ENCODE assay signal across 8 cellular contexts in the genomic region with DNA sequence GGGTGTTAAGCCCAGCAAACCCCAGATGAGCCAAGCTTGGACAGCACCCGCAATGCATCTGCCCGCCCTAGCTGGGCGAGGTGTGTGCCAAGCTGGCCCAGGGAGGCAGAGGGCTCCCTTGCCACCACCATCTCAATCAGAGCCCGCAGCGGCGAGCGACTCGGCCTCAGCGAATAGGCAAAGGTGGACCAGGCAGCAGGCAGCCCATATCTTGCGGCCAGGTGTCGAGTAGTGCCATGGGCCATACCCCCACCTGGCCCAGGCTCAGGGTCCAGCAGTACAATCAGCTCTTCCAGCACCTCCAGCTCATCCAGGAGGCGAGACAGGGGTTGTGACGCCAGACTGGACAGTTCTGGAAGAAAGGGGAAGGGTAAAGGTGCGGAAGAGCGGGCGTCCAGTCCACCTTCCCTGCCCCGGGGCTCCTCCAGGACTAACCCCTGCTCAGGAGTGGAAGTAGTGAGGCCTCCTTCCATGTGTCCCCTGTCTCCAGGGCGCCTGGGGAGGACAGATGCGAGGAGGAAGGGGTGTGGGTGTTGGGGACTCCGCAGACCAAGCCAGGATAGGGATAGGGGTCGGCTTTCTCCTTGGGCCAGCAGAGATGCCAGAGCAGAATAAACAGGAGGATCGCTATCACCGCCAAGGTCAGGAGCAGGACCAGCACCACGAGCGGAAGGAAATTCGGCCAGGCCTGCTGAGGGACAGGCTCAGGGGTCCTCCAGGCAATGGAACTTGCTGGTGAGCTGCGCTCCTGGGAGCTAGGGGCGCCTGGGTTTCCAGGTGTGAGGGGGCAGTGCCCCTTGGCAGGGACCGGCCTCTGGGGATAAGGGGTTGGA. TPM values are rescaled to one million over a fixed set of nuclear protein-coding genes. Genes with fewer than 3 reads are reported as not detected.
DNase-seq lines count a peak whose midpoint lies in the region; TF ChIP-seq lines count a peak whose summit lies in the region.

No MANE protein-coding gene starts in this region.

- no peak overlapping the region for H3K18ac ChIP-seq in trophoblast cell (ENCODE audit: low read length)

- H3K79me2 ChIP-seq in PC-9 (ENCODE audit: low read depth) (no peaks in the 10 kb centered on the region), trophoblast cell (ENCODE audit: control insufficient read depth, insufficient read depth, low read length, poor library complexity) (no peaks in the 10 kb centered on the region)

- no peak overlapping the region for H3K4ac ChIP-seq in trophoblast cell (ENCODE audit: low read depth, low read length)

- no peaks in the 10 kb centered on the region for H3K9me3 ChIP-seq in PC-9 (ENCODE audit: insufficient read depth, low read depth)
- H3K9me3 ChIP-seq in esophagus muscularis mucosa, result no peaks in the 10 kb centered on the region
- peaks cover 1% of the 10 kb centered on the region for H3K9me3 ChIP-seq in trophoblast cell (ENCODE audit: insufficient read depth, low read depth, low read length)

- intact Hi-C loops in PC-9 (cut with micrococcal nuclease; ENCODE audit: unreplicated experiment) (loop anchor here (2.0 to 10.0 kb wide), 3 partner anchors 19 to 255 kb away; a partner anchor contains a TSS), esophagus muscularis mucosa (cut with DNase I) (no loop called here)

- TF ChIP-seq CTCF in GM12864 (IDR thresholded peaks at IDR 0.05; ENCODE audit: low read depth, low read length, missing control alignments) (no peak), PC-9 (conservative IDR thresholded peaks at IDR 0.05) (no peak), esophagus muscularis mucosa (IDR thresholded peaks at IDR 0.05) (no peak)

- H2AK5ac ChIP-seq in trophoblast cell (ENCODE audit: low read length), result no peak overlapping the region

- no peak for DNase-seq in GM12864 (ENCODE audit: low read depth)
- no peak for DNase-seq in PC-9
- DNase-seq in esophagus muscularis mucosa (ENCODE audit: extremely low spot score), result no peak
- DNase-seq in trophoblast cell, result no peak
- DNase-seq in putamen (ENCODE audit: low spot score), result no peak
- DNase-seq in GM03348 (ENCODE audit: low spot score), result no peak
- DNase-seq in G401 (ENCODE audit: low spot score), result no peak
- DNase-seq in NCI-H2171 (lab: John Stamatoyannopoulos, UW), result no peak

- H2BK5ac ChIP-seq in trophoblast cell (ENCODE audit: low read depth, low read length, poor library complexity), result no peak overlapping the region

- no peak overlapping the region for H2BK120ac ChIP-seq in trophoblast cell (ENCODE audit: insufficient read depth, low read length, poor library complexity)

- WGBS in esophagus muscularis mucosa, result 76% methylated on average over 18 of the region's 29 CpGs
- no CpG with 5 or more reads among the region's 29 CpGs for WGBS in trophoblast cell (ENCODE audit: extremely low coverage, insufficient coverage, insufficient read length)

- H4K12ac ChIP-seq in trophoblast cell (ENCODE audit: low read depth, low read length), result no peak overlapping the region

- no peak overlapping the region for H4K8ac ChIP-seq in trophoblast cell (ENCODE audit: low read depth, low read length)

- no peak for TF ChIP-seq POLR2A in esophagus muscularis mucosa (IDR thresholded peaks at IDR 0.05; ENCODE audit: low read depth)

- no peak for TF ChIP-seq EP300 in esophagus muscularis mucosa (IDR thresholded peaks at IDR 0.05)

- H3K27me3 ChIP-seq in PC-9 (ENCODE audit: insufficient read depth, low read depth) (no peaks in the 10 kb centered on the region), esophagus muscularis mucosa (no peaks in the 10 kb centered on the region), trophoblast cell (ENCODE audit: insufficient read depth, low read length) (no peaks in the 10 kb centered on the region)

- in situ Hi-C loops in G401 (cut with HindIII; ENCODE audit: low sequenced_read_pairs), result no loop called here

- H4K91ac ChIP-seq in trophoblast cell (ENCODE audit: low read depth, low read length), result no peak overlapping the region

- H3K27ac ChIP-seq in PC-9, result no peak overlapping the region
- H3K27ac ChIP-seq in esophagus muscularis mucosa (replicated peaks in 1 of 4), result peak overlapping the region; percentile 80 to 94 (median 88)
- peak overlapping the region; percentile 44 for H3K27ac ChIP-seq in trophoblast cell (ENCODE audit: low read depth, low read length)

- H3K9ac ChIP-seq in trophoblast cell (ENCODE audit: low read length), result peak overlapping the region; percentile 13

- H3K36me3 ChIP-seq in PC-9 (ENCODE audit: low read depth) (no peaks in the 10 kb centered on the region), esophagus muscularis mucosa (peaks cover 31 to 73% (median 58%) of the 10 kb centered on the region in 4 donors), trophoblast cell (ENCODE audit: control insufficient read depth in 1 of 2, insufficient read depth in 2 of 2, low read length in 2 of 2) (peaks cover 43 to 46% of the 10 kb centered on the region in 2 experiments)

- peaks cover 10% of the 10 kb centered on the region; the same call in 1 of the 2 replicates for H3K4me1 ChIP-seq in PC-9 (replicated peaks; ENCODE audit: insufficient read depth)
- peaks cover 22 to 59% (median 35%) of the 10 kb centered on the region in 4 donors for H3K4me1 ChIP-seq in esophagus muscularis mucosa
- H3K4me1 ChIP-seq in trophoblast cell (ENCODE audit: control insufficient read depth in 1 of 2, insufficient read depth in 2 of 2, low read length in 2 of 2), result peaks cover 7 to 10% of the 10 kb centered on the region in 2 experiments

- H3K4me3 ChIP-seq in GM12864 (ENCODE audit: low read depth, low read length), result peak overlapping the region; percentile 65
- peak overlapping the region; percentile 86 for H3K4me3 ChIP-seq in PC-9
- peak overlapping the region; percentile 58 to 67 (median 66) for H3K4me3 ChIP-seq in esophagus muscularis mucosa
- no peak overlapping the region for H3K4me3 ChIP-seq in trophoblast cell (ENCODE audit: low read depth, low read length)

- H4K20me1 ChIP-seq in PC-9 (ENCODE audit: insufficient read depth), result no peaks in the 10 kb centered on the region

- no peaks in the 10 kb centered on the region for H3K79me1 ChIP-seq in trophoblast cell (ENCODE audit: low read length)

- H2AFZ ChIP-seq in PC-9 (no peak overlapping the region), trophoblast cell (ENCODE audit: insufficient read depth, low read length, poor library complexity) (no peak overlapping the region)

- no peak overlapping the region for H3K14ac ChIP-seq in trophoblast cell (ENCODE audit: low read length)

- CTCF ChIA-PET in PC-9 (lab: Charles Lee), result no interaction called here

- H3K9me2 ChIP-seq in PC-9 (ENCODE audit: insufficient read depth), result no peaks in the 10 kb centered on the region

- POLR2A ChIA-PET in PC-9 (lab: Charles Lee; ENCODE audit: unreplicated experiment), result no interaction called here

- H3K4me2 ChIP-seq in PC-9 (peak overlapping the region; percentile 100), trophoblast cell (ENCODE audit: low read length) (peak overlapping the region; percentile 95)

- no TSS peak for BruUV-seq in PC-9 (replicated peaks; lab: Mats Ljungman, UMichigan)

- H3K23ac ChIP-seq in trophoblast cell (ENCODE audit: low read length), result no peak overlapping the region

- H3F3A ChIP-seq in PC-9 (ENCODE audit: insufficient read depth, low read depth), result peaks cover 19% of the 10 kb centered on the region; the same call in 1 of the 2 replicates

- no peak overlapping the region for H2BK12ac ChIP-seq in trophoblast cell (ENCODE audit: low read length)

RNA-seq across cellular contexts. Expression of a gene that starts 2.8 kb away (rescaled TPM):
- total RNA-seq in PC-9 (2021) (8.6 and 9.7 TPM in 2 replicates), esophagus muscularis mucosa (1 to 10 TPM; 1.7 to 8.1 (median 5.9) TPM)
- polyA plus RNA-seq in trophoblast cell (2013), result 4.2 and 5.3 TPM in 2 replicates
- 4.0 and 9.3 TPM in 2 replicates for total RNA-seq in G401 (2014; rRNA removed; shearing (Covaris generic))

RNA-seq across cellular contexts. Expression of a gene that starts 5.7 kb away (rescaled TPM):
- total RNA-seq in PC-9 (2021), result 13.9 and 14.3 TPM in 2 replicates
- total RNA-seq in esophagus muscularis mucosa, result 10 to 100 TPM in 3 of 4 donors, 1 to 10 TPM in 1; 7.9 to 31.1 (median 20.9) TPM
- polyA plus RNA-seq in trophoblast cell (2013), result 12.1 and 12.4 TPM in 2 replicates
- 6.3 and 44.4 TPM in 2 replicates for total RNA-seq in G401 (2014; rRNA removed; shearing (Covaris generic))

RNA-seq across cellular contexts. Expression of a gene that starts 6.0 kb away (rescaled TPM):
- total RNA-seq in PC-9 (2021) (106 and 130 TPM in 2 replicates), esophagus muscularis mucosa (10 to 100 TPM; 27.4 to 48.7 (median 33.8) TPM)
- 119 and 123 TPM in 2 replicates for polyA plus RNA-seq in trophoblast cell (2013)
- total RNA-seq in G401 (2014; rRNA removed; shearing (Covaris generic)), result 63.1 and 65.0 TPM in 2 replicates

RNA-seq across cellular contexts. Expression of a gene that starts 8.9 kb away (rescaled TPM):
- total RNA-seq in PC-9 (2021) (9.4 and 17.0 TPM in 2 replicates), esophagus muscularis mucosa (10 to 100 TPM; 11.6 to 18.3 (median 15.6) TPM)
- polyA plus RNA-seq in trophoblast cell (2013), result 32.8 and 34.2 TPM in 2 replicates
- total RNA-seq in G401 (2014; rRNA removed; shearing (Covaris generic)), result 0.80 and 9.2 TPM in 2 replicates

RNA-seq across cellular contexts. Expression of a gene that starts 17.3 kb away (rescaled TPM):
- total RNA-seq in PC-9 (2021) (2.5 and 2.7 TPM in 2 replicates), esophagus muscularis mucosa (100 to 1,000 TPM in 2 of 4 donors, 10 to 100 TPM in 2; 64.4 to 146 (median 105) TPM)
- 6.1 and 6.9 TPM in 2 replicates for polyA plus RNA-seq in trophoblast cell (2013)
- total RNA-seq in G401 (2014; rRNA removed; shearing (Covaris generic)), result not detected in 2 replicates
